19 cellular contexts compared by ENCODE assay signal in the genomic region with DNA sequence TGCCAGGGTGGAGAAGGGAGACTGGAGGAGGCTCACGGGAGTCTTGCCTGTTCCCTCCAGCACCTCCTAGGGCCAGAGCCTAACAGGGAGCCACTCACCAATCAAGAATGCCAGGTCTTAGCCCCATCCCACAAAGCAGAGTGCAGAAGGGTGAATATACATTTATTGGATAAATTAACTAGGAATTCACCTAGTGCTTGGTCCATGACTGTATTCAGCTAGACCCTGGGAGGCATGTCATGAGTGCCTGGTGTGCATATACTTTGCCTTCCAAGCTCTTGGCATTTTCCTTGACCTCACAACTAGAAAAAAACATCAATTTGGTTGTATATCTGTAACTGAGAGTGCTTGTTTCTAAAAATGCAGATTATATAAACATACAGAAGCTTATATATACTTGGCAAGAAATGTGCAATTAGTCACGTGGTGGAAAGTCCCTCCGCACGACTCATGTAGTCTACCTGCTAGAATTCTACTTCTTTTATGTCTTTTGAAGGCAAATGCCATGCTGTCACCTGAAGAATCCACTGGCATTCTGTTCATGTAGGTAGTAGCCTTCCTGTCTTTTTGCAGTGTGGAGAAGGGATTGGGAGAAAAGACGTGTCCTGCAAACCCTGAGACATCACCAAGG.
DNase-seq lines count a peak whose midpoint lies in the region; TF ChIP-seq lines count a peak whose summit lies in the region.
"Had no signal": no experiment of that assay in that cellular context is flagged by ENCODE, and none has a peak within 500 bp of the region (broad histone marks: within the 10 kb centered on the region; RNA-seq: fewer than 3 reads in every experiment).

No MANE protein-coding gene starts in this region.

- H3K23ac ChIP-seq in mesenchymal stem cell (ENCODE audit: low read length in 2 of 2) = no peak overlapping the region

- H3K9ac ChIP-seq in mesenchymal stem cell (ENCODE audit: low read length) = no peak overlapping the region
- H3K9ac ChIP-seq: BLaER1 treated with 17β-estradiol and CSF1 and Interleukin-3, amounts not matched to agents 10 nM and 100 nM had no signal

- no peak overlapping the region for H3K4ac ChIP-seq in mesenchymal stem cell (ENCODE audit: low read depth in 1 of 2, low read length in 2 of 2)

- no peak overlapping the region for H3K14ac ChIP-seq in mesenchymal stem cell (ENCODE audit: low read length in 2 of 2)

- H4K8ac ChIP-seq in mesenchymal stem cell (ENCODE audit: low read length) = no peak overlapping the region

- H3K4me2 ChIP-seq in mesenchymal stem cell (ENCODE audit: low read length, poor library complexity, severe bottlenecking) = no peak overlapping the region
- H3K4me2 ChIP-seq: BLaER1 treated with 17β-estradiol and CSF1 and Interleukin-3, amounts not matched to agents 10 nM and 100 nM; PC-9 had no signal

- no peaks in the 10 kb centered on the region for H3K79me1 ChIP-seq in mesenchymal stem cell (replicated peaks; ENCODE audit: low read length, poor library complexity, severe bottlenecking)

- TF ChIP-seq CTCF in astrocyte of the spinal cord (IDR thresholded peaks at IDR 0.05; ENCODE audit: low read depth, low read length) = no peak
- TF ChIP-seq CTCF in lower leg skin (IDR thresholded peaks at IDR 0.05) = no peak

- WGBS in mesenchymal stem cell = 17% methylated on average over 1 of the region's 5 CpGs
- WGBS in lower leg skin, 2 donors = 48 to 61% methylated on average over 5 of the region's 5 CpGs

- TF ChIP-seq POLR2A in lower leg skin (IDR thresholded peaks at IDR 0.05) = no peak

- no peak overlapping the region for H2BK5ac ChIP-seq in mesenchymal stem cell (ENCODE audit: low read depth, low read length, poor library complexity, severe bottlenecking)

- in situ Hi-C loops in Caki2 (cut with HindIII; ENCODE audit: low pct_unique_long_range_greater_than_20kb, low sequenced_read_pairs) (no loop called here), astrocyte of the spinal cord (cut with HindIII; ENCODE audit: low sequenced_read_pairs) (no loop called here)

- H3K4me1 ChIP-seq in mesenchymal stem cell (ENCODE audit: control insufficient read depth, insufficient read depth, low read depth, low read length) = no peaks in the 10 kb centered on the region
- H3K4me1 ChIP-seq: BLaER1 treated with 17β-estradiol and CSF1 and Interleukin-3, amounts not matched to agents 10 nM and 100 nM had no signal

- H3K9me3 ChIP-seq in mesenchymal stem cell (ENCODE audit: control insufficient read depth, low read length) = no peaks in the 10 kb centered on the region

- intact Hi-C loops in lower leg skin (cut with DNase I; ENCODE audit: low total_unique reads) = no loop called here

- H3K27ac ChIP-seq in mesenchymal stem cell (ENCODE audit: low read length, poor library complexity, severe bottlenecking) = no peak overlapping the region
- H3K27ac ChIP-seq: BLaER1 treated with 17β-estradiol and CSF1 and Interleukin-3, amounts not matched to agents 10 nM and 100 nM; PC-9; RWPE1 had no signal

- H2AFZ ChIP-seq in mesenchymal stem cell (ENCODE audit: low read depth, low read length) = no peak overlapping the region
- H2AFZ ChIP-seq: PC-9 had no signal

- no peaks in the 10 kb centered on the region for H3K27me3 ChIP-seq in mesenchymal stem cell (ENCODE audit: control insufficient read depth in 1 of 2, insufficient read depth in 1 of 2, low read length in 2 of 2)
- H3K27me3 ChIP-seq: BLaER1 treated with 17β-estradiol and CSF1 and Interleukin-3, amounts not matched to agents 10 nM and 100 nM had no signal

- H4K91ac ChIP-seq in mesenchymal stem cell (ENCODE audit: low read length) = no peak overlapping the region

- no peak overlapping the region for H2BK120ac ChIP-seq in mesenchymal stem cell (ENCODE audit: low read depth, low read length)

- DNase-seq in Caki2 (ENCODE audit: low read depth) (peak; percentile 18), HS-27A (ENCODE audit: low read depth) (peak; percentile 43), astrocyte of the spinal cord (ENCODE audit: low read depth, low spot score) (peak; percentile 5), mesenchymal stem cell (peak; percentile 46), NCI-H1105 (lab: John Stamatoyannopoulos, UW) (no peak), lower leg skin (ENCODE audit: low spot score in 2 of 2) (no peak), DMS53 treated with DMSO at 0.1 percent for 48 hours (lab: John Stamatoyannopoulos, UW; ENCODE audit: unreplicated experiment) (no peak)
- DNase-seq: CD8-positive, alpha-beta memory T cell; GF-D8; HCEC 1CT; MV-4-11; NCI-H1417; NCI-H187 treated with DMSO at 0.1 percent for 48 hours; NCI-H345; NCI-H524 treated with DMSO at 0.1 percent for 48 hours; PC-9 had no signal

- no peak overlapping the region for H2BK15ac ChIP-seq in mesenchymal stem cell (ENCODE audit: low read depth, poor library complexity, severe bottlenecking)

- H2AK5ac ChIP-seq in mesenchymal stem cell (ENCODE audit: low read length, severe bottlenecking) = no peak overlapping the region

- no peak overlapping the region for H3K18ac ChIP-seq in mesenchymal stem cell (ENCODE audit: low read depth in 1 of 2, low read length in 2 of 2)

- no peaks in the 10 kb centered on the region for H3K36me3 ChIP-seq in mesenchymal stem cell (ENCODE audit: control insufficient read depth in 1 of 2, insufficient read depth in 2 of 2, low read depth in 1 of 2, low read length in 2 of 2)
- H3K36me3 ChIP-seq: BLaER1 treated with 17β-estradiol and CSF1 and Interleukin-3, amounts not matched to agents 10 nM and 100 nM had no signal

- H3K4me3 ChIP-seq in astrocyte of the spinal cord (ENCODE audit: low read depth, low read length) (no peak overlapping the region), mesenchymal stem cell (ENCODE audit: insufficient read depth in 1 of 2, low read depth in 1 of 2, low read length in 2 of 2) (no peak overlapping the region), lower leg skin (ENCODE audit: low read depth, poor library complexity, severe bottlenecking) (no peak overlapping the region)
- H3K4me3 ChIP-seq: BLaER1 treated with 17β-estradiol and CSF1 and Interleukin-3, amounts not matched to agents 10 nM and 100 nM; K562; PC-9 had no signal

- no peak overlapping the region for H2BK12ac ChIP-seq in mesenchymal stem cell (ENCODE audit: low read length in 2 of 2)

Comparison
In these comparisons a context has a peak if more than half of its experiments do, and no peak if none do; other contexts are left out.
1. DNase-seq: peak in Caki2 (single experiment), HS-27A (single experiment), astrocyte of the spinal cord (single experiment) and mesenchymal stem cell (single experiment); none in NCI-H1105 (single experiment), lower leg skin (0 of 2) and DMS53 treated with DMSO at 0.1 percent for 48 hours (single experiment).